22 cellular contexts compared by ENCODE assay signal in genomic region chr3:28986922-28987321, GRCh38.
A peak's percentile ranks its signal among the peaks of the same experiment; 100 is the strongest.
DNase-seq lines count a peak whose midpoint lies in the region; ATAC-seq and TF ChIP-seq lines count a peak whose summit lies in the region.
"Had no signal": no experiment of that assay in that cellular context is flagged by ENCODE, and none has a peak within 500 bp of the region (broad histone marks: within the 10 kb centered on the region; RNA-seq: fewer than 3 reads in every experiment).

No MANE protein-coding gene starts in this region.

- no peaks in the 10 kb centered on the region for H3K27me3 Mint-ChIP-seq in MCF 10A (ENCODE audit: insufficient read depth, unreplicated experiment)
- H3K27me3 Mint-ChIP-seq: CD4-positive, alpha-beta memory T cell had no signal

- TF ChIP-seq POLR2A in breast epithelium (IDR thresholded peaks at IDR 0.05), result no peak

- H3K4me1 Mint-ChIP-seq in MCF 10A (ENCODE audit: insufficient read depth, unreplicated experiment), result no peaks in the 10 kb centered on the region
- H3K4me1 Mint-ChIP-seq: CD4-positive, alpha-beta memory T cell had no signal

- no peak overlapping the region for H3K4me3 Mint-ChIP-seq in MCF 10A (ENCODE audit: unreplicated experiment)
- H3K4me3 Mint-ChIP-seq: CD14-positive monocyte; CD4-positive, alpha-beta memory T cell; HFFc6 had no signal

- H3K4me1 ChIP-seq in breast epithelium (no peaks in the 10 kb centered on the region), foreskin keratinocyte (peaks cover 11% of the 10 kb centered on the region)
- H3K4me1 ChIP-seq: BE2C, HAP-1 had no signal

- DNase-seq in MCF 10A (ENCODE audit: unreplicated experiment) (peak; percentile 20), breast epithelium (ENCODE audit: low spot score in 2 of 2) (no peak), epithelial cell of esophagus (ENCODE audit: low read depth) (peak; percentile 85), foreskin keratinocyte (peak; percentile 64 to 81), NOMO-1 treated with dmso at 0.1 percent for 144 hours (lab: John Stamatoyannopoulos, UW; ENCODE audit: unreplicated experiment) (no peak)
- DNase-seq: ACHN; AML-193; BE2C; Calu3; CD4-positive, alpha-beta memory T cell; COR-L47; DMS53; DMS79 treated with DMSO at 0.1 percent for 48 hours; GF-D8; GOT3; HFFc6 had no signal

- CTCF ChIA-PET in MCF 10A (lab: Yijun Ruan, JAX), result interaction anchor here (0.8 to 1.6 kb wide), 3 partner anchors 38 to 133 kb away, joined by 3 to 5 read pairs (median 3); no protein-coding TSS in a partner anchor

- no peaks in the 10 kb centered on the region for H3K27me3 ChIP-seq in breast epithelium
- H3K27me3 ChIP-seq in foreskin keratinocyte, result no peaks in the 10 kb centered on the region
- H3K27me3 ChIP-seq: BE2C; BLaER1 treated with 17β-estradiol and CSF1 and Interleukin-3, amounts not matched to agents 10 nM and 100 nM had no signal

- ATAC-seq in foreskin keratinocyte (peak; percentile 83), GM19452 (IDR thresholded peaks at IDR 0.05; ENCODE audit: unreplicated experiment) (no peak), GM18511 (IDR thresholded peaks at IDR 0.05; ENCODE audit: unreplicated experiment) (no peak)

- peak overlapping the region; percentile 35 for H3K27ac Mint-ChIP-seq in MCF 10A (ENCODE audit: low read depth, unreplicated experiment)
- H3K27ac Mint-ChIP-seq: CD14-positive monocyte; CD4-positive, alpha-beta memory T cell; HFFc6 had no signal

- TF ChIP-seq CTCF in MCF 10A (IDR thresholded peaks at IDR 0.05; ENCODE audit: unreplicated experiment) (no peak), breast epithelium (IDR thresholded peaks at IDR 0.05) (no peak), epithelial cell of esophagus (IDR thresholded peaks at IDR 0.05; ENCODE audit: insufficient read depth, low read depth, low read length, missing control alignments) (no peak), foreskin keratinocyte (conservative IDR thresholded peaks at IDR 0.05) (no peak)

- peaks cover 0 to 6% of the 10 kb centered on the region in 2 donors for H3K9me3 ChIP-seq in breast epithelium
- H3K9me3 ChIP-seq: BE2C; BLaER1 treated with 17β-estradiol and CSF1 and Interleukin-3, amounts not matched to agents 10 nM and 100 nM; HAP-1 had no signal

- no peaks in the 10 kb centered on the region for H3K36me3 Mint-ChIP-seq in MCF 10A (ENCODE audit: insufficient read depth, unreplicated experiment)
- H3K36me3 Mint-ChIP-seq: CD14-positive monocyte; CD4-positive, alpha-beta memory T cell had no signal

- H3K4me3 ChIP-seq in breast epithelium, result no peak overlapping the region
- H3K4me3 ChIP-seq in epithelial cell of esophagus (ENCODE audit: low read length), result no peak overlapping the region
- H3K4me3 ChIP-seq: BLaER1 treated with 17β-estradiol and CSF1 and Interleukin-3, amounts not matched to agents 10 nM and 100 nM; HAP-1 had no signal

- intact Hi-C loops in MCF 10A (cut with micrococcal nuclease), result no loop called here
- intact Hi-C loops in breast epithelium (cut with DNase I; ENCODE audit: low total_unique reads), result no loop called here

- H3K27ac ChIP-seq in breast epithelium (no peak overlapping the region), foreskin keratinocyte (no peak overlapping the region)
- H3K27ac ChIP-seq: 22Rv1; BLaER1 treated with 17β-estradiol and CSF1 and Interleukin-3, amounts not matched to agents 10 nM and 100 nM had no signal

- no peaks in the 10 kb centered on the region for H3K9me3 Mint-ChIP-seq in MCF 10A (ENCODE audit: unreplicated experiment)
- H3K9me3 Mint-ChIP-seq: HFFc6 had no signal

- POLR2A ChIA-PET in MCF 10A (lab: Yijun Ruan, JAX), result interaction anchor here (0.7 to 1.4 kb wide), 6 partner anchors 23 to 423 kb away, joined by 3 to 7 read pairs (median 4); partner anchors contain the start of gene RBMS3

- no peaks in the 10 kb centered on the region for H3K36me3 ChIP-seq in breast epithelium
- H3K36me3 ChIP-seq: BE2C; BLaER1 treated with 17β-estradiol and CSF1 and Interleukin-3, amounts not matched to agents 10 nM and 100 nM; HAP-1 had no signal

- no TSS peak for BruUV-seq in MCF 10A (replicated peaks; lab: Mats Ljungman, UMichigan)

Comparison
In these comparisons a context has a peak if more than half of its experiments do, and no peak if none do; other contexts are left out.
1. DNase-seq: peak in MCF 10A (single experiment), epithelial cell of esophagus (single experiment) and foreskin keratinocyte (2 of 2); none in breast epithelium (0 of 2) and NOMO-1 treated with dmso at 0.1 percent for 144 hours (single experiment).